ENCODE assay signal across 2 cellular contexts in the genomic region with DNA sequence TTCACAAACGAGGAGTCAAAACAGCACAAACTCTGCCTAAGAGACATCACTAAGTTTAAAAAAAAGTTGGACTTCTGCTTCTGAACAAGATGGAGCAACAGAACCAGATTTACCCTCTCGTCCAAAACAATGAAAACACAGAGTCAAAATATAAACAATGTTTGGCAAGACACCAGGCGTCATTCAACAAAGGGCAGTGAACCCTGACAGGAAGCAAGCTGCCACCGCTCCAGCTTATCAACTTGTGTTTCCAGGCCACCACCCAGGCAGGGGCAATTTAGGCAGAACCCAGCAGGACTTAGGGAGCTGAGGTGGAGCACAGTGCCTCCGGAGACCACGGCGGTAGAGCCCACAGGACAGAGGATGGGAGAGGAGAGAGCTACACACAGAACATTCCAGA.
TF ChIP-seq lines count a peak whose summit lies in the region.

No MANE protein-coding gene starts in this region.

TF ChIP-seq in Ishikawa, 13 proteins besides CTCF, POLR2A, EP300 and RAD21 (continued from another document):
- TF ChIP-seq, protein P1, sequence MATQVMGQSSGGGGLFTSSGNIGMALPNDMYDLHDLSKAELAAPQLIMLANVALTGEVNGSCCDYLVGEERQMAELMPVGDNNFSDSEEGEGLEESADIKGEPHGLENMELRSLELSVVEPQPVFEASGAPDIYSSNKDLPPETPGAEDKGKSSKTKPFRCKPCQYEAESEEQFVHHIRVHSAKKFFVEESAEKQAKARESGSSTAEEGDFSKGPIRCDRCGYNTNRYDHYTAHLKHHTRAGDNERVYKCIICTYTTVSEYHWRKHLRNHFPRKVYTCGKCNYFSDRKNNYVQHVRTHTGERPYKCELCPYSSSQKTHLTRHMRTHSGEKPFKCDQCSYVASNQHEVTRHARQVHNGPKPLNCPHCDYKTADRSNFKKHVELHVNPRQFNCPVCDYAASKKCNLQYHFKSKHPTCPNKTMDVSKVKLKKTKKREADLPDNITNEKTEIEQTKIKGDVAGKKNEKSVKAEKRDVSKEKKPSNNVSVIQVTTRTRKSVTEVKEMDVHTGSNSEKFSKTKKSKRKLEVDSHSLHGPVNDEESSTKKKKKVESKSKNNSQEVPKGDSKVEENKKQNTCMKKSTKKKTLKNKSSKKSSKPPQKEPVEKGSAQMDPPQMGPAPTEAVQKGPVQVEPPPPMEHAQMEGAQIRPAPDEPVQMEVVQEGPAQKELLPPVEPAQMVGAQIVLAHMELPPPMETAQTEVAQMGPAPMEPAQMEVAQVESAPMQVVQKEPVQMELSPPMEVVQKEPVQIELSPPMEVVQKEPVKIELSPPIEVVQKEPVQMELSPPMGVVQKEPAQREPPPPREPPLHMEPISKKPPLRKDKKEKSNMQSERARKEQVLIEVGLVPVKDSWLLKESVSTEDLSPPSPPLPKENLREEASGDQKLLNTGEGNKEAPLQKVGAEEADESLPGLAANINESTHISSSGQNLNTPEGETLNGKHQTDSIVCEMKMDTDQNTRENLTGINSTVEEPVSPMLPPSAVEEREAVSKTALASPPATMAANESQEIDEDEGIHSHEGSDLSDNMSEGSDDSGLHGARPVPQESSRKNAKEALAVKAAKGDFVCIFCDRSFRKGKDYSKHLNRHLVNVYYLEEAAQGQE (IDR thresholded peaks at IDR 0.05; ENCODE audit: low read depth) = no peak
- TF ChIP-seq CREB1 (IDR thresholded peaks at IDR 0.05; ENCODE audit: low read depth) = no peak
- no peak for TF ChIP-seq YY1 (IDR thresholded peaks at IDR 0.05; ENCODE audit: low read depth)
- no peak for TF ChIP-seq FOXM1 (IDR thresholded peaks at IDR 0.05; ENCODE audit: borderline replicate concordance, low read depth)
- no peak for TF ChIP-seq ZBTB7A (IDR thresholded peaks at IDR 0.05; ENCODE audit: low read depth)
- TF ChIP-seq EGR1 (IDR thresholded peaks at IDR 0.05) = no peak
- peak; percentile 66; the same call in 1 of the 2 replicates for TF ChIP-seq NFIC (IDR thresholded peaks at IDR 0.05)
- no peak for TF ChIP-seq TEAD4 (IDR thresholded peaks at IDR 0.05)
- no peak for TF ChIP-seq CEBPB (IDR thresholded peaks at IDR 0.05)
- no peak for TF ChIP-seq TAF1 (IDR thresholded peaks at IDR 0.05; ENCODE audit: low read depth)
- TF ChIP-seq, protein P2, sequence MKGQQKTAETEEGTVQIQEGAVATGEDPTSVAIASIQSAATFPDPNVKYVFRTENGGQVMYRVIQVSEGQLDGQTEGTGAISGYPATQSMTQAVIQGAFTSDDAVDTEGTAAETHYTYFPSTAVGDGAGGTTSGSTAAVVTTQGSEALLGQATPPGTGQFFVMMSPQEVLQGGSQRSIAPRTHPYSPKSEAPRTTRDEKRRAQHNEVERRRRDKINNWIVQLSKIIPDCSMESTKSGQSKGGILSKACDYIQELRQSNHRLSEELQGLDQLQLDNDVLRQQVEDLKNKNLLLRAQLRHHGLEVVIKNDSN (IDR thresholded peaks at IDR 0.05) = no peak

TF ChIP-seq in SK-N-SH, 30 proteins besides CTCF, POLR2A, EP300 and RAD21 (continued from another document):
- TF ChIP-seq, protein P3, sequence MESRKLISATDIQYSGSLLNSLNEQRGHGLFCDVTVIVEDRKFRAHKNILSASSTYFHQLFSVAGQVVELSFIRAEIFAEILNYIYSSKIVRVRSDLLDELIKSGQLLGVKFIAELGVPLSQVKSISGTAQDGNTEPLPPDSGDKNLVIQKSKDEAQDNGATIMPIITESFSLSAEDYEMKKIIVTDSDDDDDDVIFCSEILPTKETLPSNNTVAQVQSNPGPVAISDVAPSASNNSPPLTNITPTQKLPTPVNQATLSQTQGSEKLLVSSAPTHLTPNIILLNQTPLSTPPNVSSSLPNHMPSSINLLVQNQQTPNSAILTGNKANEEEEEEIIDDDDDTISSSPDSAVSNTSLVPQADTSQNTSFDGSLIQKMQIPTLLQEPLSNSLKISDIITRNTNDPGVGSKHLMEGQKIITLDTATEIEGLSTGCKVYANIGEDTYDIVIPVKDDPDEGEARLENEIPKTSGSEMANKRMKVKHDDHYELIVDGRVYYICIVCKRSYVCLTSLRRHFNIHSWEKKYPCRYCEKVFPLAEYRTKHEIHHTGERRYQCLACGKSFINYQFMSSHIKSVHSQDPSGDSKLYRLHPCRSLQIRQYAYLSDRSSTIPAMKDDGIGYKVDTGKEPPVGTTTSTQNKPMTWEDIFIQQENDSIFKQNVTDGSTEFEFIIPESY (IDR thresholded peaks at IDR 0.05; ENCODE audit: borderline replicate concordance, low read depth) = no peak
- TF ChIP-seq POLR2AphosphoS5 (IDR thresholded peaks at IDR 0.05; ENCODE audit: low read depth, low read length) (no peak), RFX5 (IDR thresholded peaks at IDR 0.05; ENCODE audit: low read length) (no peak), FOXJ3 (CRISPR knock-in tag; IDR thresholded peaks at IDR 0.05) (no peak), NRF1 (IDR thresholded peaks at IDR 0.05; ENCODE audit: low read depth, low read length) (no peak), MEF2A (IDR thresholded peaks at IDR 0.05; ENCODE audit: borderline replicate concordance, low read depth) (no peak), FOXM1 (IDR thresholded peaks at IDR 0.05; ENCODE audit: low read depth) (no peak)
- TF ChIP-seq, protein P1 (IDR thresholded peaks at IDR 0.05; ENCODE audit: low read depth, low read length) = no peak
